In genomic region chr22:50474711-50475651, GRCh38 we compare ENCODE assay signal across 8 cellular contexts. TPM values are rescaled to one million over a fixed set of nuclear protein-coding genes. Genes with fewer than 3 reads are reported as not detected.
DNase-seq lines count a peak whose midpoint lies in the region; ATAC-seq and TF ChIP-seq lines count a peak whose summit lies in the region.

A gene with protein sequence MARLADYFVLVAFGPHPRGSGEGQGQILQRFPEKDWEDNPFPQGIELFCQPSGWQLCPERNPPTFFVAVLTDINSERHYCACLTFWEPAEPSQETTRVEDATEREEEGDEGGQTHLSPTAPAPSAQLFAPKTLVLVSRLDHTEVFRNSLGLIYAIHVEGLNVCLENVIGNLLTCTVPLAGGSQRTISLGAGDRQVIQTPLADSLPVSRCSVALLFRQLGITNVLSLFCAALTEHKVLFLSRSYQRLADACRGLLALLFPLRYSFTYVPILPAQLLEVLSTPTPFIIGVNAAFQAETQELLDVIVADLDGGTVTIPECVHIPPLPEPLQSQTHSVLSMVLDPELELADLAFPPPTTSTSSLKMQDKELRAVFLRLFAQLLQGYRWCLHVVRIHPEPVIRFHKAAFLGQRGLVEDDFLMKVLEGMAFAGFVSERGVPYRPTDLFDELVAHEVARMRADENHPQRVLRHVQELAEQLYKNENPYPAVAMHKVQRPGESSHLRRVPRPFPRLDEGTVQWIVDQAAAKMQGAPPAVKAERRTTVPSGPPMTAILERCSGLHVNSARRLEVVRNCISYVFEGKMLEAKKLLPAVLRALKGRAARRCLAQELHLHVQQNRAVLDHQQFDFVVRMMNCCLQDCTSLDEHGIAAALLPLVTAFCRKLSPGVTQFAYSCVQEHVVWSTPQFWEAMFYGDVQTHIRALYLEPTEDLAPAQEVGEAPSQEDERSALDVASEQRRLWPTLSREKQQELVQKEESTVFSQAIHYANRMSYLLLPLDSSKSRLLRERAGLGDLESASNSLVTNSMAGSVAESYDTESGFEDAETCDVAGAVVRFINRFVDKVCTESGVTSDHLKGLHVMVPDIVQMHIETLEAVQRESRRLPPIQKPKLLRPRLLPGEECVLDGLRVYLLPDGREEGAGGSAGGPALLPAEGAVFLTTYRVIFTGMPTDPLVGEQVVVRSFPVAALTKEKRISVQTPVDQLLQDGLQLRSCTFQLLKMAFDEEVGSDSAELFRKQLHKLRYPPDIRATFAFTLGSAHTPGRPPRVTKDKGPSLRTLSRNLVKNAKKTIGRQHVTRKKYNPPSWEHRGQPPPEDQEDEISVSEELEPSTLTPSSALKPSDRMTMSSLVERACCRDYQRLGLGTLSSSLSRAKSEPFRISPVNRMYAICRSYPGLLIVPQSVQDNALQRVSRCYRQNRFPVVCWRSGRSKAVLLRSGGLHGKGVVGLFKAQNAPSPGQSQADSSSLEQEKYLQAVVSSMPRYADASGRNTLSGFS (N-terminal part only) (minus strand): TSS chr22:50475035. CDS start chr22:50474840, 195 bp downstream.

- H3K36me3 Mint-ChIP-seq in dendritic cell treated with granulocyte-macrophage colony-stimulating factor and Interleukin-4, amounts not matched to agents 40 ng/mL and 50 ng/mL, for 4 days (ENCODE audit: low read depth), result peaks cover 15% of the 10 kb centered on the region

- H3K4me1 Mint-ChIP-seq in dendritic cell treated with granulocyte-macrophage colony-stimulating factor and Interleukin-4, amounts not matched to agents 40 ng/mL and 50 ng/mL, for 4 days (ENCODE audit: low read depth), result peaks cover 55% of the 10 kb centered on the region

- H3K27me3 Mint-ChIP-seq in dendritic cell treated with granulocyte-macrophage colony-stimulating factor and Interleukin-4, amounts not matched to agents 40 ng/mL and 50 ng/mL, for 4 days, result peaks cover 36% of the 10 kb centered on the region

- H3K4me3 ChIP-seq in AG09309 (ENCODE audit: control insufficient read depth, low read depth, low read length), result peak within 1 kb of the TSS; percentile 78

- intact Hi-C loops in dendritic cell treated with granulocyte-macrophage colony-stimulating factor and Interleukin-4, amounts not matched to agents 40 ng/mL and 50 ng/mL, for 4 days (cut with micrococcal nuclease), result loop anchor here (10.0 kb wide), 1 partner anchor 110 kb away; no protein-coding TSS in a partner anchor

- H3K9me3 Mint-ChIP-seq in dendritic cell treated with granulocyte-macrophage colony-stimulating factor and Interleukin-4, amounts not matched to agents 40 ng/mL and 50 ng/mL, for 4 days, result no peaks in the 10 kb centered on the region

- no peak for TF ChIP-seq CTCF in AG09309 (IDR thresholded peaks at IDR 0.05; ENCODE audit: control insufficient read depth, insufficient read depth, low read depth, low read length, missing control alignments)

- H3K4me3 Mint-ChIP-seq in dendritic cell treated with granulocyte-macrophage colony-stimulating factor and Interleukin-4, amounts not matched to agents 40 ng/mL and 50 ng/mL, for 4 days, result peak within 1 kb of the TSS; percentile 90

- ATAC-seq in GM19023 (IDR thresholded peaks at IDR 0.05; ENCODE audit: unreplicated experiment) (peak; percentile 77), HG03354 (IDR thresholded peaks at IDR 0.05; ENCODE audit: poor library complexity, severe bottlenecking, unreplicated experiment) (peak; percentile 70), left lobe of liver (peak; percentile 97)

- peak within 1 kb of the TSS; percentile 71 for H3K27ac Mint-ChIP-seq in dendritic cell treated with granulocyte-macrophage colony-stimulating factor and Interleukin-4, amounts not matched to agents 40 ng/mL and 50 ng/mL, for 4 days

- DNase-seq in AG09309 (ENCODE audit: low read depth) (peak; percentile 28), NCI-H69 (lab: John Stamatoyannopoulos, UW) (peak; percentile 96), left lobe of liver (ENCODE audit: low spot score) (peak; percentile 94)
- peak; percentile 80 to 81 for DNase-seq in activated CD4-positive, alpha-beta T cell treated with anti-CD3 and anti-CD28 coated beads, Interleukin-2, amount 50 U/mL, for 4 hours
- DNase-seq in stimulated activated CD4-positive, alpha-beta T cell treated with anti-CD3 and anti-CD28 coated beads, Interleukin-1b, Interleukin-23, amount 100 ng/mL, for 48 hours, result peak; percentile 87

RNA-seq across cellular contexts. Expression of the gene that starts here (rescaled TPM):
- total RNA-seq in left lobe of liver, result 31.2 TPM

Comparison
In these comparisons a context has a peak if more than half of its experiments do, and no peak if none do; other contexts are left out.
1. Peak in every context shown above with its lines: DNase-seq, ATAC-seq and H3K4me3 ChIP-seq.
2. DNase-seq: peak in every context shown above with its lines; median percentile 96 in NCI-H69; 94 in left lobe of liver; 87 in stimulated activated CD4-positive, alpha-beta T cell treated with anti-CD3 and anti-CD28 coated beads, Interleukin-1b, Interleukin-23, amount 100 ng/mL, for 48 hours; 80 in activated CD4-positive, alpha-beta T cell treated with anti-CD3 and anti-CD28 coated beads, Interleukin-2, amount 50 U/mL, for 4 hours; 28 in AG09309.